ENCODE assay signal across 8 cellular contexts in the genomic region with DNA sequence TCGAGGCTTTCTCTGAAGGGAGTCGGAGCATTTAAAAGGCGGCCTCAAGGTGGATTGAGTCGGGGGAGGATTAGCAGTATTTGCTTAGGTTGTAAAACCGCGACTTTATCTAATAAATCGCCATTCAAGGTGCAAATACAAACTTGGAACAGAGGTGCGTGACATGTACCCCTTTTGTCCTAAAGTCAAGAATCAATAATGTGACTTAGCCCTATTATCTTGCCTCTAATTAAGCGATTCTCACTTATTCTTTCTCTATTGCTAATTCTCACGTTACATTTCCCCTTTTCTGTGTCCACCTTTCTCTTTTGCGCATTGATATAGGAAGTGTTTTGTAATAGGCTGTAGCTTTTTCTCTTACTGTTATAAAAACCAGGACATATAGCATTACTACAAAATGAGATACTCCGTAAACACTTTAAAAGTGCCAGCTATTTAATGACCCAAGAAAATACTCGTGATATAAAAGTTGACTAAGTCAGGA. TPM values are rescaled to one million over a fixed set of nuclear protein-coding genes. Genes with fewer than 3 reads are reported as not detected.
DNase-seq lines count a peak whose midpoint lies in the region; ATAC-seq and TF ChIP-seq lines count a peak whose summit lies in the region.

No MANE protein-coding gene starts in this region.

- BruUV-seq in Calu3 (replicated peaks; lab: Mats Ljungman, UMichigan) (TSS peak; percentile 78), PC-9 (replicated peaks; lab: Mats Ljungman, UMichigan) (TSS peak; percentile 83)

- no peak overlapping the region for H3K27ac Mint-ChIP-seq in Calu3 (ENCODE audit: unreplicated experiment)
- no peak overlapping the region for H3K27ac Mint-ChIP-seq in immature natural killer cell

- H3K4me1 ChIP-seq in PC-9 (replicated peaks; ENCODE audit: insufficient read depth): peaks cover 54% of the 10 kb centered on the region
- peaks cover 17 to 46% of the 10 kb centered on the region in 2 donors for H3K4me1 ChIP-seq in thoracic aorta (ENCODE audit: control insufficient read depth in 1 of 2, low read depth in 2 of 2)

- H3K9me3 Mint-ChIP-seq in Calu3 (ENCODE audit: low read depth, unreplicated experiment) (no peaks in the 10 kb centered on the region), immature natural killer cell (no peaks in the 10 kb centered on the region)

- ATAC-seq in GM21737 (IDR thresholded peaks at IDR 0.05; ENCODE audit: unreplicated experiment): peak; percentile 1
- no peak for ATAC-seq in thoracic aorta (ENCODE audit: insufficient number of reproducible peaks, low FRiP score, low read depth)

- H4K20me1 ChIP-seq in PC-9 (ENCODE audit: insufficient read depth): peaks cover 5% of the 10 kb centered on the region; the same call in 1 of the 2 replicates

- H3K4me3 ChIP-seq in PC-9: peak overlapping the region; percentile 95
- H3K4me3 ChIP-seq in thoracic aorta: peak overlapping the region; percentile 97

- H3K4me3 Mint-ChIP-seq in Calu3 (ENCODE audit: low read depth, unreplicated experiment) (no peak overlapping the region), immature natural killer cell (no peak overlapping the region)

- H3K36me3 ChIP-seq in PC-9 (ENCODE audit: low read depth) (no peaks in the 10 kb centered on the region), thoracic aorta (no peaks in the 10 kb centered on the region)

- H3K36me3 Mint-ChIP-seq in Calu3 (ENCODE audit: insufficient read depth, unreplicated experiment): peaks cover 4% of the 10 kb centered on the region
- H3K36me3 Mint-ChIP-seq in immature natural killer cell: peaks cover 0 to 8% (median 2%) of the 10 kb centered on the region in 3 donors

- no peaks in the 10 kb centered on the region for H3K9me2 ChIP-seq in PC-9 (ENCODE audit: insufficient read depth)

- no peaks in the 10 kb centered on the region for H3K27me3 ChIP-seq in PC-9 (ENCODE audit: insufficient read depth, low read depth)
- no peaks in the 10 kb centered on the region for H3K27me3 ChIP-seq in thoracic aorta (replicated peaks; ENCODE audit: insufficient read depth)

- DNase-seq in Calu3 (no peak), PC-9 (peak in 1 of 2 experiments; percentile 51), germinal center (ENCODE audit: low spot score) (peak; percentile 9), thoracic aorta (ENCODE audit: low spot score) (no peak), immature natural killer cell (no peak), COLO668 (lab: John Stamatoyannopoulos, UW; ENCODE audit: unreplicated experiment) (no peak), posterior cingulate gyrus (no peak)

- no peaks in the 10 kb centered on the region for H3K9me3 ChIP-seq in PC-9 (ENCODE audit: insufficient read depth, low read depth)
- no peaks in the 10 kb centered on the region for H3K9me3 ChIP-seq in thoracic aorta

- peaks cover 13% of the 10 kb centered on the region for H3K4me1 Mint-ChIP-seq in Calu3 (ENCODE audit: low read depth, unreplicated experiment)
- peaks cover 8 to 20% of the 10 kb centered on the region in 2 donors for H3K4me1 Mint-ChIP-seq in immature natural killer cell

- no peaks in the 10 kb centered on the region for H3K27me3 Mint-ChIP-seq in Calu3 (ENCODE audit: unreplicated experiment)
- peaks cover 0 to 2% (median 0%) of the 10 kb centered on the region in 3 donors for H3K27me3 Mint-ChIP-seq in immature natural killer cell (ENCODE audit: low read depth in 3 of 3)

- CTCF ChIA-PET in Calu3 (lab: Charles Lee) (interaction anchor here (0.6 to 1.5 kb wide), 4 partner anchors 13 to 118 kb away, joined by 3 to 5 read pairs (median 4); no protein-coding TSS in a partner anchor), PC-9 (lab: Charles Lee) (no interaction called here)

- intact Hi-C loops in Calu3 (cut with micrococcal nuclease; ENCODE audit: unreplicated experiment): loop anchor here (2.0 kb wide), 1 partner anchor 18 kb away; no protein-coding TSS in a partner anchor
- intact Hi-C loops in PC-9 (cut with micrococcal nuclease; ENCODE audit: unreplicated experiment): loop anchor here (2.0 to 10.0 kb wide), 2 partner anchors 16 to 320 kb away; partner anchors contain the start of gene SENP6
- intact Hi-C loops in posterior cingulate gyrus (cut with DNase I): loop anchor here (2.0 kb wide), 1 partner anchor 42 kb away; the partner anchor contains the start of gene COX7A2

- H3K27ac ChIP-seq in PC-9: peak overlapping the region; percentile 85
- H3K27ac ChIP-seq in thoracic aorta: peak overlapping the region; percentile 80 to 93

- H3K79me2 ChIP-seq in PC-9 (ENCODE audit: low read depth): peaks cover 57% of the 10 kb centered on the region

- peak overlapping the region; percentile 88 for H3K4me2 ChIP-seq in PC-9

- POLR2A ChIA-PET in PC-9 (lab: Charles Lee; ENCODE audit: unreplicated experiment): interaction anchor here (0.6 to 1.1 kb wide), 4 partner anchors 10 to 316 kb away, joined by 4 to 8 read pairs (median 7); partner anchors contain the start of gene SENP6

- peak overlapping the region; percentile 98 for H2AFZ ChIP-seq in PC-9

- H3F3A ChIP-seq in PC-9 (ENCODE audit: insufficient read depth, low read depth): peaks cover 12% of the 10 kb centered on the region

- TF ChIP-seq CTCF in Calu3 (IDR thresholded peaks at IDR 0.05; ENCODE audit: unreplicated experiment) (no peak), PC-9 (conservative IDR thresholded peaks at IDR 0.05) (no peak), thoracic aorta (IDR thresholded peaks at IDR 0.05) (no peak)

RNA-seq across cellular contexts. Expression of gene TMEM30A, which starts 0.6 kb away (rescaled TPM):
- total RNA-seq in Calu3 (2022): 105 and 141 TPM in 2 replicates
- 78.2 and 122 TPM in 2 replicates for total RNA-seq in PC-9 (2021)
- total RNA-seq in thoracic aorta: 100 to 1,000 TPM; 112 to 123 TPM
- polyA plus RNA-seq in immature natural killer cell: 10 to 100 TPM; 47.5 to 81.9 (median 56.0) TPM

RNA-seq across cellular contexts. Expression of gene COX7A2, which starts 41.6 kb away (rescaled TPM):
- total RNA-seq in Calu3 (2022) (441 and 459 TPM in 2 replicates), PC-9 (2021) (484 and 524 TPM in 2 replicates), thoracic aorta (100 to 1,000 TPM; 101 to 643 TPM)
- polyA plus RNA-seq in immature natural killer cell: 1,000 to 10,000 TPM in 1 of 3 donors, 100 to 1,000 TPM in 2; 732 to 1,349 (median 964) TPM
